In genomic region chr11:14336507-14337503, GRCh38 we compare ENCODE assay signal across 10 cellular contexts. TPM values are rescaled to one million over a fixed set of nuclear protein-coding genes. Genes with fewer than 3 reads are reported as not detected.
DNase-seq lines count a peak whose midpoint lies in the region; ATAC-seq, FAIRE-seq and TF ChIP-seq lines count a peak whose summit lies in the region.
"Had no signal": no experiment of that assay in that cellular context is flagged by ENCODE, and none has a peak within 500 bp of the region (broad histone marks: within the 10 kb centered on the region; RNA-seq: fewer than 3 reads in every experiment).

No MANE protein-coding gene starts in this region.

- H3K36me3 ChIP-seq in GM12878 (ENCODE audit: control insufficient read depth in 2 of 2, insufficient read depth in 2 of 2, low read length in 1 of 2) (no peaks in the 10 kb centered on the region), mucosa of descending colon (ENCODE audit: low read depth) (no peaks in the 10 kb centered on the region)

- no peak for TF ChIP-seq RAD21 in GM12878 (IDR thresholded peaks at IDR 0.05; ENCODE audit: insufficient read depth, low read depth, low read length)

- BruUV-seq in GM12878 (replicated peaks; lab: Mats Ljungman, UMichigan): no TSS peak

- peaks cover 44 to 60% (median 49%) of the 10 kb centered on the region in 3 donors for H3K4me1 Mint-ChIP-seq in IgD-negative memory B cell

- no peak overlapping the region for H3K9ac ChIP-seq in GM12878 (ENCODE audit: control insufficient read depth, insufficient read depth, low read length)

- no peaks in the 10 kb centered on the region for H4K20me1 ChIP-seq in GM12878 (ENCODE audit: control insufficient read depth, insufficient read depth)

- no peak overlapping the region for H3K4me2 ChIP-seq in GM12878 (ENCODE audit: control insufficient read depth, insufficient read depth)

- POLR2A ChIA-PET in GM12878 (lab: Charles Lee): interaction anchor here (0.6 to 1.7 kb wide), 5 partner anchors 9 to 28 kb away, joined by 3 to 7 read pairs (median 5); no protein-coding TSS in a partner anchor

- SMC1A ChIA-PET in GM12878 (lab: Charles Lee; ENCODE audit: uncharacterized antibody, unreplicated experiment): interaction anchor here (1.0 to 4.4 kb wide), 10 partner anchors 8 to 81 kb away, joined by 3 to 43 read pairs (median 4); no protein-coding TSS in a partner anchor

- TF ChIP-seq CTCF in GM12878 (IDR thresholded peaks at IDR 0.05 in 2 of 3, conservative IDR thresholded peaks at IDR 0.05 in 1 of 3; ENCODE audit: control insufficient read depth in 2 of 3, extremely low read depth in 1 of 3, insufficient read depth in 1 of 3, low read depth in 3 of 3, low read length in 3 of 3) (no peak), mucosa of descending colon (IDR thresholded peaks at IDR 0.05) (no peak)

- no peak overlapping the region for H2AFZ ChIP-seq in GM12878 (ENCODE audit: control insufficient read depth, low read depth, low read length)

- H3K79me2 ChIP-seq in GM12878 (ENCODE audit: control insufficient read depth, insufficient read depth, low read length): peaks cover 95% of the 10 kb centered on the region

- H3K9me3 ChIP-seq in GM12878 (replicated peaks; ENCODE audit: control insufficient read depth, insufficient read depth, low read length) (peaks cover 23% of the 10 kb centered on the region), mucosa of descending colon (no peaks in the 10 kb centered on the region)

- RAD21 ChIA-PET in GM12878 (lab: Charles Lee; ENCODE audit: unreplicated experiment): interaction anchor here (1.0 to 2.6 kb wide), 7 partner anchors 8 to 28 kb away, joined by 3 to 9 read pairs (median 5); no protein-coding TSS in a partner anchor

- H3K4me1 ChIP-seq in GM12878 (ENCODE audit: control insufficient read depth, insufficient read depth, low read length): peaks cover 22% of the 10 kb centered on the region; the same call in 1 of the 2 replicates
- no peaks in the 10 kb centered on the region for H3K4me1 ChIP-seq in mucosa of descending colon (ENCODE audit: low read depth)

- FAIRE-seq in GM12878 (lab: Jason Lieb, UNC): peak; percentile 7

- DNase-seq in DMS53 treated with DMSO at 0.1 percent for 48 hours (lab: John Stamatoyannopoulos, UW; ENCODE audit: unreplicated experiment) (peak; percentile 91), GM12878 (ENCODE audit: low read depth, low spot score) (no peak), mucosa of descending colon (no peak), OCI-M2 (lab: John Stamatoyannopoulos, UW; ENCODE audit: unreplicated experiment) (no peak), DMS153 (lab: John Stamatoyannopoulos, UW) (no peak)
- DNase-seq in stimulated activated CD4-positive, alpha-beta T cell treated with anti-CD3 and anti-CD28 coated beads, Interleukin-2, amount 100 ng/mL, for 48 hours: no peak
- DNase-seq: activated CD4-positive, alpha-beta T cell treated with anti-CD3 and anti-CD28 coated beads, Interleukin-2, amount 50 U/mL, for 1 hour; islet precursor cell had no signal

- ATAC-seq in GM12878: peak; percentile 40
- peak; percentile 73 for ATAC-seq in mucosa of descending colon
- no peak for ATAC-seq in GM21528 (IDR thresholded peaks at IDR 0.05; ENCODE audit: low FRiP score, unreplicated experiment)

- 69% methylated on average over 2 of the region's 2 CpGs for WGBS in GM12878 (ENCODE audit: insufficient coverage, insufficient replicate concordance, low lambda C conversion rate, missing lambda C conversion rate)

- CTCF ChIA-PET in GM12878 (lab: Yijun Ruan, JAX): interaction anchor here (0.8 to 2.5 kb wide), 4 partner anchors 9 to 29 kb away, joined by 3 to 7 read pairs (median 4); no protein-coding TSS in a partner anchor

- no peak for TF ChIP-seq EP300 in GM12878 (IDR thresholded peaks at IDR 0.05; ENCODE audit: borderline replicate concordance in 1 of 2, control insufficient read depth in 1 of 2, low read depth in 2 of 2, low read length in 2 of 2)

- no peak for TF ChIP-seq POLR2A in GM12878 (IDR thresholded peaks at IDR 0.05; ENCODE audit: low read depth, low read length)

- H3K4me3 ChIP-seq in GM12878 (no peak overlapping the region; the same call in 1 of the 2 replicates), mucosa of descending colon (no peak overlapping the region)

- peak overlapping the region in 3 of 4 donors; percentile 2 to 69 (median 2) for H3K4me3 Mint-ChIP-seq in IgD-negative memory B cell

- intact Hi-C loops in GM12878 (cut with micrococcal nuclease; ENCODE audit: unreplicated experiment): no loop called here
- intact Hi-C loops in mucosa of descending colon (cut with DNase I, micrococcal nuclease): no loop called here

- no peak overlapping the region; the same call in 1 of the 2 replicates for H3K27ac ChIP-seq in GM12878 (ENCODE audit: control insufficient read depth, insufficient read depth)

- in situ Hi-C loops in GM12878 (cut with MboI): no loop called here

- peak overlapping the region in 2 of 3 donors; percentile 72 to 79 for H3K27ac Mint-ChIP-seq in IgD-negative memory B cell

- H3K27me3 Mint-ChIP-seq in IgD-negative memory B cell: no peaks in the 10 kb centered on the region

- peaks cover 5 to 15% (median 10%) of the 10 kb centered on the region in 3 donors for H3K9me3 Mint-ChIP-seq in IgD-negative memory B cell

- no peaks in the 10 kb centered on the region for H3K27me3 ChIP-seq in GM12878 (replicated peaks in 1 of 2; ENCODE audit: control insufficient read depth in 2 of 2, insufficient read depth in 2 of 2, low read length in 1 of 2)

- H3K36me3 Mint-ChIP-seq in IgD-negative memory B cell: peaks cover 4% of the 10 kb centered on the region

TF ChIP-seq in GM12878, 131 proteins besides CTCF, POLR2A, EP300 and RAD21 (continues in another document):
- 0 out of 2 replicates have a peak, but pooled peaks have one; percentile 35 for TF ChIP-seq IKZF1 (conservative IDR thresholded peaks at IDR 0.05)
- peak; percentile 96; the same call in 1 of the 2 replicates for TF ChIP-seq CBX3 (IDR thresholded peaks at IDR 0.05; ENCODE audit: borderline replicate concordance, low read depth)
- no peak for TF ChIP-seq TARDBP (IDR thresholded peaks at IDR 0.05; ENCODE audit: borderline replicate concordance)
- peak; percentile 36; the same call in 1 of the 2 replicates for TF ChIP-seq RELB (IDR thresholded peaks at IDR 0.05; ENCODE audit: low read depth)
- peak; percentile 34 for TF ChIP-seq SKIL (IDR thresholded peaks at IDR 0.05; ENCODE audit: low read depth, poor library complexity, severe bottlenecking)
- TF ChIP-seq MTA3 (IDR thresholded peaks at IDR 0.05; ENCODE audit: borderline replicate concordance, low read length): no peak
- peak; percentile 46 for TF ChIP-seq KLF5 (IDR thresholded peaks at IDR 0.05; ENCODE audit: partially characterized antibody)
- 0 out of 2 replicates have a peak, but pooled peaks have one; percentile 16 for TF ChIP-seq TCF7 (IDR thresholded peaks at IDR 0.05; ENCODE audit: borderline replicate concordance)
- peak; percentile 100 for TF ChIP-seq CBX5 (IDR thresholded peaks at IDR 0.05; ENCODE audit: low read depth)
- TF ChIP-seq IKZF2 (IDR thresholded peaks at IDR 0.05): peak; percentile 44 to 45; a peak in 2 of 4 replicates
- no peak for TF ChIP-seq ZNF274 (IDR thresholded peaks at IDR 0.05; ENCODE audit: insufficient read depth, insufficient read length)

RNA-seq across cellular contexts. Expression of gene RRAS2, which starts 22.2 kb away (rescaled TPM):
- 80.3 TPM for polyA plus RNA-seq in IgD-negative memory B cell
- total RNA-seq in GM12878 (2013; cell fraction: nucleolus; rRNA removed): 36.5 and 45.1 TPM in 2 replicates
- 46.9 and 53.9 TPM in 2 replicates for total RNA-seq in GM12878 (2014; rRNA removed)
- 45.8 and 49.2 TPM in 2 replicates for total RNA-seq in GM12878 (2014; rRNA removed; fragmentation: Illumina TruSeq; extraction: Trizol)
- total RNA-seq in GM12878 (2021): 51.3 and 52.2 TPM in 2 replicates
- 21.4 TPM for polyA plus RNA-seq in GM12878 (2011; ENCODE audit: low read depth)
- 66.3 and 111 TPM in 2 replicates for polyA plus RNA-seq in GM12878 (2011; rRNA removed)
- polyA plus RNA-seq in GM12878 (2011; cell fraction: cytosol; rRNA removed): 19.5 and 19.9 TPM in 2 replicates
- polyA plus RNA-seq in GM12878 (2011; cell fraction: nucleus; rRNA removed): 17.0 and 21.5 TPM in 2 replicates
- 34.4 and 46.5 TPM in 2 replicates for polyA plus RNA-seq in GM12878 (2012)
- polyA plus RNA-seq in GM12878 (2014; fragmentation: Illumina TruSeq; extraction: Trizol): 72.4 and 86.7 TPM in 2 replicates
- 10 to 100 TPM; 26.9 to 33.3 TPM for polyA plus RNA-seq in GM12878 (2014; fragmentation: Nextera tagmentation; extraction: Ambion mirVana)
- 37.4 and 41.8 TPM in 2 replicates for polyA plus RNA-seq in GM12878 (2014; rRNA removed)
- polyA plus RNA-seq in GM12878 (2016; fragmentation: Nextera tagmentation; extraction: Ambion mirVana): 10 to 100 TPM; 40.0 to 45.0 TPM
- 17.7 and 26.6 TPM in 2 replicates for polyA minus RNA-seq in GM12878 (2011; rRNA and poly(A)+ RNA removed)
- polyA minus RNA-seq in GM12878 (2011; cell fraction: cytosol; rRNA and poly(A)+ RNA removed): 15.4 and 16.7 TPM in 2 replicates
- 12.6 and 20.9 TPM in 2 replicates for polyA minus RNA-seq in GM12878 (2011; cell fraction: nucleus; rRNA and poly(A)+ RNA removed)
- total RNA-seq in mucosa of descending colon: 10 to 100 TPM; 23.5 to 43.3 (median 27.6) TPM
